In genomic region chr10:10817609-10818008, GRCh38 we compare ENCODE assay signal across 17 cellular contexts.
DNase-seq lines count a peak whose midpoint lies in the region; ATAC-seq, FAIRE-seq and TF ChIP-seq lines count a peak whose summit lies in the region.
"Had no signal": no experiment of that assay in that cellular context is flagged by ENCODE, and none has a peak within 500 bp of the region (broad histone marks: within the 10 kb centered on the region; RNA-seq: fewer than 3 reads in every experiment).

No MANE protein-coding gene starts in this region.

- POLR2A ChIA-PET in GM12878 (lab: Charles Lee), result no interaction called here
- POLR2A ChIA-PET in RWPE1 (lab: Yijun Ruan, JAX; ENCODE audit: low non-redundant PET), result no interaction called here

- in situ Hi-C loops in GM12878 (cut with MboI), result no loop called here

- H3K27me3 ChIP-seq in heart right ventricle, result no peaks in the 10 kb centered on the region
- H3K27me3 ChIP-seq in GM12878 (replicated peaks in 1 of 2; ENCODE audit: control insufficient read depth in 2 of 2, insufficient read depth in 2 of 2, low read length in 1 of 2), result no peaks in the 10 kb centered on the region
- no peaks in the 10 kb centered on the region for H3K27me3 ChIP-seq in lower lobe of right lung (ENCODE audit: low read depth)
- peaks cover 0 to 2% (median 0%) of the 10 kb centered on the region in 3 donors for H3K27me3 ChIP-seq in skeletal muscle tissue (ENCODE audit: control insufficient read depth in 3 of 3, insufficient read depth in 3 of 3, low read length in 3 of 3)
- H3K27me3 ChIP-seq: BLaER1 had no signal

- no peak for TF ChIP-seq RAD21 in GM12878 (IDR thresholded peaks at IDR 0.05; ENCODE audit: insufficient read depth, low read depth, low read length)

- H3K27ac ChIP-seq in heart right ventricle, result peak overlapping the region in 8 of 10 donors; percentile 4 to 75 (median 54)
- H3K27ac ChIP-seq in GM12878 (ENCODE audit: control insufficient read depth, insufficient read depth), result no peak overlapping the region
- peak overlapping the region; percentile 38 for H3K27ac ChIP-seq in lower lobe of right lung
- peak overlapping the region; percentile 25 for H3K27ac ChIP-seq in skeletal muscle tissue (ENCODE audit: low read depth, low read length)
- H3K27ac ChIP-seq in RWPE1, result no peak overlapping the region
- H3K27ac ChIP-seq: BLaER1 had no signal

- no peak for TF ChIP-seq EP300 in GM12878 (IDR thresholded peaks at IDR 0.05; ENCODE audit: borderline replicate concordance in 1 of 2, control insufficient read depth in 1 of 2, low read depth in 2 of 2, low read length in 2 of 2)

- DNase-seq in heart right ventricle (no peak), left ventricle myocardium superior (no peak), GM12878 (ENCODE audit: low read depth, low spot score) (no peak), lower lobe of right lung (no peak), SIG-M5 treated with dmso at 0.1 percent for 504 hours (lab: John Stamatoyannopoulos, UW; ENCODE audit: unreplicated experiment) (no peak), RWPE1 (ENCODE audit: low spot score) (no peak)
- no peak for DNase-seq in stimulated activated CD4-positive, alpha-beta T cell treated with anti-CD3 and anti-CD28 coated beads, Interleukin-12 subunit alpha, Interleukin-12 subunit beta, amount 100 ng/mL, for 4 hours
- DNase-seq: 8988T, AML-193, DMS53, H7 had no signal

- H4K20me1 ChIP-seq in GM12878 (ENCODE audit: control insufficient read depth, insufficient read depth), result no peaks in the 10 kb centered on the region
- H4K20me1 ChIP-seq: BLaER1 had no signal

- intact Hi-C loops in heart right ventricle (cut with DNase I) (loop anchor here in 1 of 10 donors (10.0 kb wide), 1 partner anchor 197 kb away; the partner anchor contains the start of gene CELF2), left ventricle myocardium superior (cut with micrococcal nuclease) (no loop called here), GM12878 (cut with micrococcal nuclease; ENCODE audit: unreplicated experiment) (no loop called here), lower lobe of right lung (cut with DNase I) (no loop called here)

- H3K4me1 ChIP-seq in heart right ventricle, result peaks cover 3 to 55% (median 9%) of the 10 kb centered on the region in 9 donors
- H3K4me1 ChIP-seq in GM12878 (ENCODE audit: control insufficient read depth, insufficient read depth, low read length), result no peaks in the 10 kb centered on the region
- peaks cover 24% of the 10 kb centered on the region for H3K4me1 ChIP-seq in lower lobe of right lung
- H3K4me1 ChIP-seq in skeletal muscle tissue (ENCODE audit: control insufficient read depth in 3 of 3, insufficient read depth in 3 of 3, low read length in 3 of 3), result peaks cover 0 to 5% (median 4%) of the 10 kb centered on the region in 3 donors

- H3K9me3 ChIP-seq in heart right ventricle (no peaks in the 10 kb centered on the region), GM12878 (replicated peaks; ENCODE audit: control insufficient read depth, insufficient read depth, low read length) (no peaks in the 10 kb centered on the region; the same call in 2 of the 3 replicates), lower lobe of right lung (no peaks in the 10 kb centered on the region), skeletal muscle tissue (ENCODE audit: control insufficient read depth in 3 of 3, low read length in 3 of 3) (no peaks in the 10 kb centered on the region)

- H3K9ac ChIP-seq in GM12878 (ENCODE audit: control insufficient read depth, insufficient read depth, low read length) (no peak overlapping the region), skeletal muscle tissue (ENCODE audit: low read depth in 1 of 3, low read length in 3 of 3) (no peak overlapping the region)
- H3K9ac ChIP-seq: BLaER1 had no signal

- ATAC-seq in heart right ventricle (no peak), left ventricle myocardium superior (no peak), GM12878 (no peak), lower lobe of right lung (no peak)
- ATAC-seq: GM23338, HepG2 had no signal

- H3K4me3 ChIP-seq in heart right ventricle (no peak overlapping the region), GM12878 (no peak overlapping the region), lower lobe of right lung (no peak overlapping the region), skeletal muscle tissue (ENCODE audit: low read length in 3 of 3) (no peak overlapping the region)
- H3K4me3 ChIP-seq: BLaER1, GM23338 had no signal

- SMC1A ChIA-PET in GM12878 (lab: Charles Lee; ENCODE audit: uncharacterized antibody, unreplicated experiment), result no interaction called here

- H3K79me2 ChIP-seq in GM12878 (ENCODE audit: control insufficient read depth, insufficient read depth, low read length), result no peaks in the 10 kb centered on the region

- H3K36me3 ChIP-seq in heart right ventricle, result no peaks in the 10 kb centered on the region
- no peaks in the 10 kb centered on the region for H3K36me3 ChIP-seq in GM12878 (ENCODE audit: control insufficient read depth in 2 of 2, insufficient read depth in 2 of 2, low read length in 1 of 2)
- H3K36me3 ChIP-seq in lower lobe of right lung, result no peaks in the 10 kb centered on the region
- no peaks in the 10 kb centered on the region for H3K36me3 ChIP-seq in skeletal muscle tissue (ENCODE audit: control insufficient read depth in 3 of 3, insufficient read depth in 3 of 3, low read length in 3 of 3)
- H3K36me3 ChIP-seq: BLaER1 had no signal

- BruUV-seq in GM12878 (replicated peaks; lab: Mats Ljungman, UMichigan), result no TSS peak

- RAD21 ChIA-PET in GM12878 (lab: Charles Lee; ENCODE audit: unreplicated experiment), result no interaction called here

- H2AFZ ChIP-seq in GM12878 (ENCODE audit: control insufficient read depth, low read depth, low read length), result no peak overlapping the region
- H2AFZ ChIP-seq: GM23338 had no signal

- TF ChIP-seq CTCF in heart right ventricle (IDR thresholded peaks at IDR 0.05), result no peak
- TF ChIP-seq CTCF in GM12878 (IDR thresholded peaks at IDR 0.05 in 2 of 3, conservative IDR thresholded peaks at IDR 0.05 in 1 of 3; ENCODE audit: control insufficient read depth in 2 of 3, extremely low read depth in 1 of 3, insufficient read depth in 1 of 3, low read depth in 3 of 3, low read length in 3 of 3), result no peak
- no peak for TF ChIP-seq CTCF in lower lobe of right lung (IDR thresholded peaks at IDR 0.05)
- TF ChIP-seq CTCF in RWPE1 (conservative IDR thresholded peaks at IDR 0.05; ENCODE audit: low read depth), result no peak

- CTCF ChIA-PET in GM12878 (lab: Yijun Ruan, JAX) (interaction anchor here (0.6 to 1.0 kb wide), 3 partner anchors 8 to 562 kb away, joined by 3 to 4 read pairs (median 3); no protein-coding TSS in a partner anchor), RWPE1 (lab: Yijun Ruan, JAX) (no interaction called here)

- no peak overlapping the region for H3K4me2 ChIP-seq in GM12878 (ENCODE audit: control insufficient read depth, insufficient read depth)
- H3K4me2 ChIP-seq: BLaER1, GM23338 had no signal

- no peak for TF ChIP-seq POLR2A in GM12878 (IDR thresholded peaks at IDR 0.05; ENCODE audit: low read depth, low read length)

- FAIRE-seq in GM12878 (lab: Jason Lieb, UNC), result peak; percentile 35
- FAIRE-seq: GM18507, HepG2, HTR-8/SVneo had no signal

- 76 to 77% methylated on average over 5 of the region's 5 CpGs for whole genome bisulfite sequencing in heart right ventricle, 2 donors
- WGBS in GM12878 (ENCODE audit: insufficient coverage, insufficient replicate concordance, low lambda C conversion rate, missing lambda C conversion rate), result 28% methylated on average over 5 of the region's 5 CpGs

TF ChIP-seq in GM12878, 131 proteins besides CTCF, POLR2A, EP300 and RAD21:
- no peak for TF ChIP-seq EGR1 (IDR thresholded peaks at IDR 0.05; ENCODE audit: borderline replicate concordance in 1 of 2, low read depth in 2 of 2, low read length in 2 of 2)
- TF ChIP-seq SIX5 (IDR thresholded peaks at IDR 0.05; ENCODE audit: low read depth, low read length, severe bottlenecking), result no peak
- no peak for TF ChIP-seq FOXM1 (IDR thresholded peaks at IDR 0.05; ENCODE audit: low read depth, low read length)
- no peak for TF ChIP-seq IKZF1 (conservative IDR thresholded peaks at IDR 0.05)
- TF ChIP-seq KAT2A (conservative IDR thresholded peaks at IDR 0.05; ENCODE audit: control insufficient read depth, low read depth, low read length), result no peak
- TF ChIP-seq NR2C1 (IDR thresholded peaks at IDR 0.05), result no peak
- TF ChIP-seq GABPA (IDR thresholded peaks at IDR 0.05; ENCODE audit: low read depth), result no peak
- TF ChIP-seq CHD1 (IDR thresholded peaks at IDR 0.05; ENCODE audit: low read depth, low read length), result no peak

Comparison
In these comparisons a context has a peak if more than half of its experiments do, and no peak if none do; other contexts are left out.
1. H3K27ac ChIP-seq: peak in heart right ventricle (8 of 10), lower lobe of right lung (single experiment) and skeletal muscle tissue (single experiment); none in GM12878 (single experiment) and RWPE1 (single experiment).